Comparison of ENCODE assay signal across 9 cellular contexts in the genomic region with DNA sequence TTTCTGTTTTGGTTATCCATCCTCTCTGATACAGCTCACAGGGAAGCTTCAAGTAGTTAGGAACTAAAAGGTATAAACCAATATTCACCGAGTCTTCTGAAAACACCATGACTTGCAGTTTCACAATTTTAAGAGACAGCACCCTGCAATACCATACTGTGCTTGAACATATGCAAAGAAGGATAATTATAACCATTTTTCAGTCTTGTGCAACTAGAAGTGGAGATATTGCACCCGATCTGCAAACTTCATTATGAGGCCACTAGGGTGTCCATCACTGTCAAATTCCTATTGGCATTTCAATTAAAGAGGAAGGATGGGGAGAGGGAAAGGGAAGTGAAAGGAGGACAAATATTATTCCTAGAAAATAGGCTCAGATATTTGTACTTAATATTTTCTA. TPM values are rescaled to one million over a fixed set of nuclear protein-coding genes. Genes with fewer than 3 reads are reported as not detected.
DNase-seq lines count a peak whose midpoint lies in the region; ATAC-seq, FAIRE-seq and TF ChIP-seq lines count a peak whose summit lies in the region.
"Had no signal": no experiment of that assay in that cellular context is flagged by ENCODE, and none has a peak within 500 bp of the region (broad histone marks: within the 10 kb centered on the region; RNA-seq: fewer than 3 reads in every experiment).

No MANE protein-coding gene starts in this region.

- peak overlapping the region; percentile 98 for H3K4me2 ChIP-seq in KMS-11
- H3K4me2 ChIP-seq in trophoblast cell (ENCODE audit: low read length): no peak overlapping the region

- H3K4me3 Mint-ChIP-seq in memory B cell: no peak overlapping the region
- H3K4me3 Mint-ChIP-seq in immature natural killer cell: no peak overlapping the region

- H4K12ac ChIP-seq in trophoblast cell (ENCODE audit: low read depth, low read length): no peak overlapping the region

- H3K14ac ChIP-seq in trophoblast cell (ENCODE audit: low read length): no peak overlapping the region

- H3K18ac ChIP-seq in trophoblast cell (ENCODE audit: low read length): no peak overlapping the region

- no peaks in the 10 kb centered on the region for H3K27me3 ChIP-seq in KMS-11 (ENCODE audit: insufficient read depth, low read depth)
- H3K27me3 ChIP-seq in trophoblast cell (ENCODE audit: insufficient read depth, low read length): no peaks in the 10 kb centered on the region

- FAIRE-seq in urothelium cell line (lab: Jason Lieb, UNC): no peak

- H4K20me1 ChIP-seq in KMS-11 (ENCODE audit: insufficient read depth): no peaks in the 10 kb centered on the region

- H2AFZ ChIP-seq in KMS-11 (ENCODE audit: low read depth) (peak overlapping the region; percentile 46), trophoblast cell (ENCODE audit: insufficient read depth, low read length, poor library complexity) (no peak overlapping the region)

- H2BK5ac ChIP-seq in trophoblast cell (ENCODE audit: low read depth, low read length, poor library complexity): no peak overlapping the region

- H2AK5ac ChIP-seq in trophoblast cell (ENCODE audit: low read length): no peak overlapping the region

- H3K9ac ChIP-seq in KMS-11: peak overlapping the region; percentile 53
- H3K9ac ChIP-seq in trophoblast cell (ENCODE audit: low read length): no peak overlapping the region

- H3K36me3 ChIP-seq in KMS-11 (ENCODE audit: insufficient read depth) (no peaks in the 10 kb centered on the region), trophoblast cell (ENCODE audit: control insufficient read depth in 1 of 2, insufficient read depth in 2 of 2, low read length in 2 of 2) (no peaks in the 10 kb centered on the region)

- no peak overlapping the region for H2BK12ac ChIP-seq in trophoblast cell (ENCODE audit: low read length)

- H3K4me1 Mint-ChIP-seq in memory B cell: peaks cover 11% of the 10 kb centered on the region
- no peaks in the 10 kb centered on the region for H3K4me1 Mint-ChIP-seq in immature natural killer cell

- H3K27ac Mint-ChIP-seq in memory B cell (no peak overlapping the region), immature natural killer cell (no peak overlapping the region)

- H3K4me3 ChIP-seq in KMS-11 (IDR thresholded peaks at IDR 0.05; ENCODE audit: insufficient read depth, low read depth, low read length) (no peak overlapping the region), trophoblast cell (ENCODE audit: low read depth, low read length) (no peak overlapping the region)

- no peaks in the 10 kb centered on the region for H3K9me3 ChIP-seq in trophoblast cell (ENCODE audit: insufficient read depth, low read depth, low read length)

- H2BK120ac ChIP-seq in trophoblast cell (ENCODE audit: insufficient read depth, low read length, poor library complexity): no peak overlapping the region

- TF ChIP-seq CTCF in KMS-11 (conservative IDR thresholded peaks at IDR 0.05; ENCODE audit: low read depth, low read length): no peak; the same call in 1 of the 2 replicates

- H3K27ac ChIP-seq in KMS-11: peak overlapping the region; percentile 81
- no peak overlapping the region for H3K27ac ChIP-seq in trophoblast cell (ENCODE audit: low read depth, low read length)

- no peak overlapping the region for H3K23ac ChIP-seq in trophoblast cell (ENCODE audit: low read length)

- H3K9me3 Mint-ChIP-seq in memory B cell: no peaks in the 10 kb centered on the region
- no peaks in the 10 kb centered on the region for H3K9me3 Mint-ChIP-seq in immature natural killer cell

- ATAC-seq in GM19025 (IDR thresholded peaks at IDR 0.05; ENCODE audit: low read depth, unreplicated experiment) (peak; percentile 83), HG02642 (IDR thresholded peaks at IDR 0.05; ENCODE audit: poor library complexity, unreplicated experiment) (peak; percentile 92), memory B cell (ENCODE audit: low read depth) (peak; percentile 21)

- H3K36me3 Mint-ChIP-seq in memory B cell (no peaks in the 10 kb centered on the region), immature natural killer cell (no peaks in the 10 kb centered on the region)

- no peak for DNase-seq in memory B cell (ENCODE audit: low spot score in 2 of 2)
- no peak for DNase-seq in immature natural killer cell
- DNase-seq in trophoblast cell: no peak
- no peak for DNase-seq in urothelium cell line (ENCODE audit: low spot score)
- DNase-seq in NCI-H187 (lab: John Stamatoyannopoulos, UW): no peak
- DNase-seq: activated CD8-positive, alpha-beta memory T cell treated with anti-CD3 and anti-CD28 coated beads, Interleukin-2, amount 50 U/mL, for 48 hours had no signal

- no peak overlapping the region for H3K4ac ChIP-seq in trophoblast cell (ENCODE audit: low read depth, low read length)

- H3K4me1 ChIP-seq in KMS-11 (ENCODE audit: low read depth, poor library complexity, severe bottlenecking) (peaks cover 57% of the 10 kb centered on the region), trophoblast cell (ENCODE audit: control insufficient read depth in 1 of 2, insufficient read depth in 2 of 2, low read length in 2 of 2) (no peaks in the 10 kb centered on the region)

- no CpG with 5 or more reads among the region's 2 CpGs for WGBS in trophoblast cell (ENCODE audit: extremely low coverage, insufficient coverage, insufficient read length)

- H3K27me3 Mint-ChIP-seq in memory B cell (no peaks in the 10 kb centered on the region), immature natural killer cell (ENCODE audit: low read depth in 3 of 3) (peaks cover 0 to 5% (median 2%) of the 10 kb centered on the region in 3 donors)

- H3K79me2 ChIP-seq in KMS-11 (ENCODE audit: insufficient read depth, low read depth) (no peaks in the 10 kb centered on the region), trophoblast cell (ENCODE audit: control insufficient read depth, insufficient read depth, low read length, poor library complexity) (no peaks in the 10 kb centered on the region)

- H4K8ac ChIP-seq in trophoblast cell (ENCODE audit: low read depth, low read length): no peak overlapping the region

- no peak overlapping the region for H4K91ac ChIP-seq in trophoblast cell (ENCODE audit: low read depth, low read length)

- H3K79me1 ChIP-seq in trophoblast cell (ENCODE audit: low read length): no peaks in the 10 kb centered on the region

RNA-seq across cellular contexts. Expression of a gene that starts 32.4 kb away (rescaled TPM):
- polyA plus RNA-seq in immature natural killer cell: 10 to 100 TPM in 2 of 3 donors, 1 to 10 TPM in 1; 9.7 to 23.1 (median 11.6) TPM
- 8.2 and 8.3 TPM in 2 replicates for polyA plus RNA-seq in trophoblast cell (2013)

RNA-seq across cellular contexts. Expression of a gene that starts 56.3 kb away (rescaled TPM):
- 10 to 100 TPM; 28.7 to 44.9 (median 36.2) TPM for polyA plus RNA-seq in immature natural killer cell
- 37.9 and 40.6 TPM in 2 replicates for polyA plus RNA-seq in trophoblast cell (2013)

Comparison
In these comparisons a context has a peak if more than half of its experiments do, and no peak if none do; other contexts are left out.
1. ATAC-seq: peak in every context shown above with its lines; median percentile 92 in HG02642; 83 in GM19025; 21 in memory B cell.